In the genomic region with DNA sequence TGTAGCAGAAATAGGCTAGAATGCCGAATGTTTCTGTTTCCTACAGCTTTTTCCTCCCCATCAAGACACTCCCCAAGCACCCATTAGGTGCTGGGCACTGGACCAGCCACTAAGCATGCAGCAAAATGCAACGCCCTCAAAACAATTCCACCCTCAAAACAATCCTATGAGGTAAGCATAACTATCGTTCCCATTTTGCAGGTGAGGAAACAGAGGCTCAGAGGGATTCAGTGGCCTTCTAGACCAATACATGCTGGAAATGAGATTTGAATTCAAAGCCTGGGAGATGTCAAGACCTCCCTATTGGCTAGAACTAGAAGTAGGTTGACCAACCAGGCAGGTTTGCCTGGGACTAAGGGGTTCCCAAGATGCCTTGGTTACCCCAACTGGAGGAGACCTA, we compare ENCODE assay signal across 2 cellular contexts.
TF ChIP-seq lines count a peak whose summit lies in the region.

No MANE protein-coding gene starts in this region.

TF ChIP-seq in IMR-90, 13 proteins besides CTCF, POLR2A, EP300 and RAD21:
- TF ChIP-seq RCOR1 (IDR thresholded peaks at IDR 0.05; ENCODE audit: insufficient replicate concordance, low read length): no peak
- TF ChIP-seq NFE2L2 (IDR thresholded peaks at IDR 0.05; ENCODE audit: low read depth, low read length): no peak
- no peak for TF ChIP-seq FOS (IDR thresholded peaks at IDR 0.05; ENCODE audit: low read depth, low read length)
- no peak for TF ChIP-seq RFX5 (IDR thresholded peaks at IDR 0.05; ENCODE audit: low read depth, low read length)
- TF ChIP-seq, protein P1, sequence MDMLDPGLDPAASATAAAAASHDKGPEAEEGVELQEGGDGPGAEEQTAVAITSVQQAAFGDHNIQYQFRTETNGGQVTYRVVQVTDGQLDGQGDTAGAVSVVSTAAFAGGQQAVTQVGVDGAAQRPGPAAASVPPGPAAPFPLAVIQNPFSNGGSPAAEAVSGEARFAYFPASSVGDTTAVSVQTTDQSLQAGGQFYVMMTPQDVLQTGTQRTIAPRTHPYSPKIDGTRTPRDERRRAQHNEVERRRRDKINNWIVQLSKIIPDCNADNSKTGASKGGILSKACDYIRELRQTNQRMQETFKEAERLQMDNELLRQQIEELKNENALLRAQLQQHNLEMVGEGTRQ (IDR thresholded peaks at IDR 0.05; ENCODE audit: low read depth, low read length): no peak
TF ChIP-seq in IMR-90: peak in this region for 0.

TF ChIP-seq in endothelial cell of umbilical vein, 7 proteins besides CTCF, POLR2A, EP300 and RAD21:
- no peak for TF ChIP-seq POLR2AphosphoS5 (IDR thresholded peaks at IDR 0.05; ENCODE audit: insufficient read depth, low read depth, low read length)
- TF ChIP-seq EZH2 (IDR thresholded peaks at IDR 0.05; ENCODE audit: borderline replicate concordance, low read depth, low read length, severe bottlenecking): no peak
- no peak for TF ChIP-seq JUN (IDR thresholded peaks at IDR 0.05; ENCODE audit: borderline replicate concordance, insufficient read depth, insufficient read length, low read depth)
- TF ChIP-seq FOS (IDR thresholded peaks at IDR 0.05; ENCODE audit: borderline replicate concordance, insufficient read depth, low read length): no peak
- TF ChIP-seq, protein P2, sequence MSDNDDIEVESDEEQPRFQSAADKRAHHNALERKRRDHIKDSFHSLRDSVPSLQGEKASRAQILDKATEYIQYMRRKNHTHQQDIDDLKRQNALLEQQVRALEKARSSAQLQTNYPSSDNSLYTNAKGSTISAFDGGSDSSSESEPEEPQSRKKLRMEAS (IDR thresholded peaks at IDR 0.05; ENCODE audit: insufficient read depth, insufficient read length): no peak
- TF ChIP-seq GATA2 (IDR thresholded peaks at IDR 0.05; ENCODE audit: insufficient read depth, insufficient read length, low read depth, low read length): no peak
- TF ChIP-seq MYC (IDR thresholded peaks at IDR 0.05; ENCODE audit: low read depth, low read length): no peak
